8 cellular contexts compared by ENCODE assay signal in genomic region chr2:239268082-239268481, GRCh38.
A peak's percentile ranks its signal among the peaks of the same experiment; 100 is the strongest.
DNase-seq lines count a peak whose midpoint lies in the region; ATAC-seq and TF ChIP-seq lines count a peak whose summit lies in the region.

No MANE protein-coding gene starts in this region.

- peaks cover 77% of the 10 kb centered on the region for H3K4me1 Mint-ChIP-seq in T-helper 1 cell treated with Interleukin-12 subunit alpha and Interleukin-12 subunit beta and Interleukin-4 antibody, amounts not matched to agents 30 μg/mL and 1 μg/mL, for 36 hours (ENCODE audit: low read depth)

- TF ChIP-seq POLR2A in testis (IDR thresholded peaks at IDR 0.05) = no peak

- no peaks in the 10 kb centered on the region for H3K27me3 ChIP-seq in lung (ENCODE audit: control insufficient read depth, insufficient read depth)
- no peaks in the 10 kb centered on the region for H3K27me3 ChIP-seq in testis
- H3K27me3 ChIP-seq in WERI-Rb-1 (ENCODE audit: insufficient read depth, low read depth, severe bottlenecking) = no peaks in the 10 kb centered on the region

- peaks cover 31% of the 10 kb centered on the region for H3K36me3 Mint-ChIP-seq in T-helper 1 cell treated with Interleukin-12 subunit alpha and Interleukin-12 subunit beta and Interleukin-4 antibody, amounts not matched to agents 30 μg/mL and 1 μg/mL, for 36 hours (ENCODE audit: low read depth)

- H3K27me3 Mint-ChIP-seq in T-helper 1 cell treated with Interleukin-12 subunit alpha and Interleukin-12 subunit beta and Interleukin-4 antibody, amounts not matched to agents 30 μg/mL and 1 μg/mL, for 36 hours (ENCODE audit: low read depth) = no peaks in the 10 kb centered on the region

- H3K36me3 ChIP-seq in lung (ENCODE audit: control insufficient read depth in 2 of 2, insufficient read depth in 2 of 2, low read length in 2 of 2) (no peaks in the 10 kb centered on the region), testis (ENCODE audit: low read depth, missing control alignments) (no peaks in the 10 kb centered on the region), WERI-Rb-1 (no peaks in the 10 kb centered on the region)

- H3K4me3 Mint-ChIP-seq in T-helper 1 cell treated with Interleukin-12 subunit alpha and Interleukin-12 subunit beta and Interleukin-4 antibody, amounts not matched to agents 30 μg/mL and 1 μg/mL, for 36 hours = peak overlapping the region; percentile 94

- intact Hi-C loops in testis (cut with DNase I; ENCODE audit: low total_unique reads) = no loop called here

- no peaks in the 10 kb centered on the region for H3K9me3 Mint-ChIP-seq in T-helper 1 cell treated with Interleukin-12 subunit alpha and Interleukin-12 subunit beta and Interleukin-4 antibody, amounts not matched to agents 30 μg/mL and 1 μg/mL, for 36 hours

- H3K27ac Mint-ChIP-seq in T-helper 1 cell treated with Interleukin-12 subunit alpha and Interleukin-12 subunit beta and Interleukin-4 antibody, amounts not matched to agents 30 μg/mL and 1 μg/mL, for 36 hours = peak overlapping the region; percentile 96

- peak; percentile 31 for ATAC-seq in lung (ENCODE audit: insufficient read depth, low FRiP score)

- in situ Hi-C loops in T47D (cut with HindIII; ENCODE audit: low pct_unique_long_range_greater_than_20kb, low sequenced_read_pairs) = no loop called here

- H3K4me3 ChIP-seq in lung (no peak overlapping the region), testis (no peak overlapping the region), WERI-Rb-1 (ENCODE audit: low read depth, low read length) (no peak overlapping the region)

- H3K27ac ChIP-seq in lung (ENCODE audit: low read depth in 1 of 2, low read length in 1 of 2) (no peak overlapping the region), testis (peak overlapping the region; percentile 6 to 71), WERI-Rb-1 (no peak overlapping the region)

- WGBS in lung, 2 donors = 27 to 42% methylated on average over 6 of the region's 6 CpGs
- 64 to 65% methylated on average over 6 of the region's 6 CpGs for WGBS in testis, 2 donors

- H3K9me3 ChIP-seq in lung (ENCODE audit: control insufficient read depth in 2 of 2, insufficient read depth in 1 of 2, low read length in 1 of 2) (no peaks in the 10 kb centered on the region), testis (no peaks in the 10 kb centered on the region), WERI-Rb-1 (ENCODE audit: severe bottlenecking) (no peaks in the 10 kb centered on the region)

- DNase-seq in T-helper 1 cell (no peak), T47D (ENCODE audit: low read depth in 1 of 2, low spot score in 1 of 2) (peak; percentile 23 to 88), lung (ENCODE audit: low spot score) (no peak), testis (peak; percentile 20), NCI-H2227 (lab: John Stamatoyannopoulos, UW; ENCODE audit: unreplicated experiment) (no peak), WERI-Rb-1 (no peak), NCI-H2029 treated with DMSO at 0.1 percent for 48 hours (lab: John Stamatoyannopoulos, UW) (no peak)

- peaks cover 38 to 56% of the 10 kb centered on the region in 2 donors for H3K4me1 ChIP-seq in lung (ENCODE audit: control insufficient read depth in 2 of 2, insufficient read depth in 2 of 2, low read length in 2 of 2)
- peaks cover 50% of the 10 kb centered on the region for H3K4me1 ChIP-seq in testis

- TF ChIP-seq CTCF in lung (IDR thresholded peaks at IDR 0.05; ENCODE audit: control extremely low read depth, extremely low read depth) = no peak
- no peak for TF ChIP-seq CTCF in testis (IDR thresholded peaks at IDR 0.05)
- no peak for TF ChIP-seq CTCF in WERI-Rb-1 (IDR thresholded peaks at IDR 0.05; ENCODE audit: low read depth, low read length)

Comparison
In these comparisons a context has a peak if more than half of its experiments do, and no peak if none do; other contexts are left out.
1. DNase-seq: peak in T47D (2 of 2) and testis (single experiment); none in T-helper 1 cell (0 of 5), lung (single experiment), NCI-H2227 (single experiment), WERI-Rb-1 (single experiment) and NCI-H2029 treated with DMSO at 0.1 percent for 48 hours (single experiment).
2. H3K27ac ChIP-seq: peak in testis (2 of 2); none in lung (0 of 2) and WERI-Rb-1 (single experiment).